Comparison of ENCODE assay signal across 33 cellular contexts in genomic region chr9:118871531-118871930, GRCh38.
"Had no signal": no experiment of that assay in that cellular context is flagged by ENCODE, and none has a peak within 500 bp of the region (broad histone marks: within the 10 kb centered on the region; RNA-seq: fewer than 3 reads in every experiment).

No MANE protein-coding gene starts in this region.

- H3K4me1 ChIP-seq: adrenal gland, body of pancreas, esophagus squamous epithelium, gastroesophageal sphincter had no signal

- H3K4me1 Mint-ChIP-seq: activated CD4-positive, alpha-beta T cell treated with anti-CD3 and anti-CD28 coated beads for 36 hours; activated CD4-positive, alpha-beta T cell treated with anti-CD3 and anti-CD28 coated beads, Interleukin-2, amount 10 ng/mL, durations not matched to agents 24 days and 14 days; activated CD8-positive, alpha-beta memory T cell treated with anti-CD3 and anti-CD28 coated beads, Interleukin-2, amount 10 ng/mL, durations not matched to agents 7 days and 5 days; activated naive CD4-positive, alpha-beta T cell treated with anti-CD3 and anti-CD28 coated beads, Interleukin-2, amount 50 U/mL, for 24 hours; activated naive CD8-positive, alpha-beta T cell treated with anti-CD3 and anti-CD28 coated beads for 36 hours; activated naive CD8-positive, alpha-beta T cell treated with anti-CD3 and anti-CD28 coated beads, Interleukin-2, amount 50 U/mL, for 24 hours; T-helper 17 cell had no signal

- H3K27ac Mint-ChIP-seq: activated CD4-positive, alpha-beta memory T cell treated with anti-CD3 and anti-CD28 coated beads for 36 hours; activated CD4-positive, alpha-beta T cell treated with anti-CD3 and anti-CD28 coated beads for 36 hours; activated CD4-positive, alpha-beta T cell treated with anti-CD3 and anti-CD28 coated beads, Interleukin-2, amount 10 ng/mL, durations not matched to agents 24 days and 14 days; activated CD8-positive, alpha-beta memory T cell treated with anti-CD3 and anti-CD28 coated beads, Interleukin-2, amount 10 ng/mL, durations not matched to agents 7 days and 5 days; activated CD8-positive, alpha-beta T cell treated with anti-CD3 and anti-CD28 coated beads, Interleukin-2, amount 10 ng/mL, durations not matched to agents 7 days and 5 days; activated naive CD4-positive, alpha-beta T cell treated with anti-CD3 and anti-CD28 coated beads for 36 hours; activated naive CD4-positive, alpha-beta T cell treated with anti-CD3 and anti-CD28 coated beads, Interleukin-2, amount 50 U/mL, for 24 hours; activated naive CD8-positive, alpha-beta T cell treated with anti-CD3 and anti-CD28 coated beads for 36 hours; activated naive CD8-positive, alpha-beta T cell treated with anti-CD3 and anti-CD28 coated beads, Interleukin-2, amount 50 U/mL, for 24 hours; activated T-helper 1 cell treated with anti-CD3 and anti-CD28 coated beads, Interleukin-12 subunit alpha, Interleukin-12 subunit beta, Interleukin-2, Interleukin-4 antibody, amounts not matched to agents 30 ng/mL and 10 ng/mL and 1 ng/mL, durations not matched to agents 14 hours and 24 hours and 36 hours; activated T-helper 2 cell treated with anti-CD3 and anti-CD28 coated beads, Interferon-gamma antibody, Interleukin-2, Interleukin-4, amounts not matched to agents 10 μg/mL and 5 μg/mL and 100 μg/mL, durations not matched to agents 14 hours and 24 hours and 36 hours; effector memory CD8-positive, alpha-beta T cell; T-helper 17 cell; T-helper 2 cell treated with Interferon-gamma antibody and Interleukin-4, amounts not matched to agents 5 μg/mL and 100 μg/mL, for 36 hours had no signal

- H3K27ac ChIP-seq: adrenal gland, body of pancreas, esophagus squamous epithelium, gastroesophageal sphincter had no signal

- H3K4me3 ChIP-seq: adrenal gland, body of pancreas, esophagus squamous epithelium, gastroesophageal sphincter had no signal

- H3K36me3 Mint-ChIP-seq: activated CD4-positive, alpha-beta memory T cell treated with anti-CD3 and anti-CD28 coated beads for 36 hours; activated CD8-positive, alpha-beta memory T cell treated with anti-CD3 and anti-CD28 coated beads, Interleukin-2, amount 10 ng/mL, durations not matched to agents 7 days and 5 days; activated naive CD4-positive, alpha-beta T cell treated with anti-CD3 and anti-CD28 coated beads, Interleukin-2, amount 50 U/mL, for 24 hours; activated naive CD8-positive, alpha-beta T cell treated with anti-CD3 and anti-CD28 coated beads for 36 hours had no signal

- H3K27me3 ChIP-seq: adrenal gland, body of pancreas, esophagus squamous epithelium, gastroesophageal sphincter had no signal

- H3K4me3 Mint-ChIP-seq: activated CD4-positive, alpha-beta memory T cell treated with anti-CD3 and anti-CD28 coated beads for 36 hours; activated CD4-positive, alpha-beta T cell treated with anti-CD3 and anti-CD28 coated beads for 36 hours; activated CD4-positive, alpha-beta T cell treated with anti-CD3 and anti-CD28 coated beads, Interleukin-2, amount 10 ng/mL, durations not matched to agents 24 days and 14 days; activated CD8-positive, alpha-beta memory T cell treated with anti-CD3 and anti-CD28 coated beads, Interleukin-2, amount 10 ng/mL, durations not matched to agents 7 days and 5 days; activated CD8-positive, alpha-beta T cell treated with anti-CD3 and anti-CD28 coated beads, Interleukin-2, amount 10 ng/mL, durations not matched to agents 7 days and 5 days; activated naive CD4-positive, alpha-beta T cell treated with anti-CD3 and anti-CD28 coated beads for 36 hours; activated naive CD4-positive, alpha-beta T cell treated with anti-CD3 and anti-CD28 coated beads, Interleukin-2, amount 50 U/mL, for 24 hours; activated naive CD8-positive, alpha-beta T cell treated with anti-CD3 and anti-CD28 coated beads for 36 hours; activated naive CD8-positive, alpha-beta T cell treated with anti-CD3 and anti-CD28 coated beads, Interleukin-2, amount 50 U/mL, for 24 hours; activated T-helper 1 cell treated with anti-CD3 and anti-CD28 coated beads, Interleukin-12 subunit alpha, Interleukin-12 subunit beta, Interleukin-2, Interleukin-4 antibody, amounts not matched to agents 30 ng/mL and 10 ng/mL and 1 ng/mL, durations not matched to agents 14 hours and 24 hours and 36 hours; effector memory CD8-positive, alpha-beta T cell; T-helper 17 cell; T-helper 2 cell treated with Interferon-gamma antibody and Interleukin-4, amounts not matched to agents 5 μg/mL and 100 μg/mL, for 36 hours had no signal

- DNase-seq: activated CD4-positive, alpha-beta memory T cell treated with anti-CD3 and anti-CD28 coated beads for 36 hours; activated CD4-positive, alpha-beta T cell treated with anti-CD3 and anti-CD28 coated beads for 36 hours; activated CD4-positive, alpha-beta T cell treated with anti-CD3 and anti-CD28 coated beads, Interleukin-2, amount 10 ng/mL, durations not matched to agents 24 days and 14 days; activated CD4-positive, CD25-positive, alpha-beta regulatory T cell; activated CD4-positive, CD25-positive, alpha-beta regulatory T cell treated with anti-CD3 and anti-CD28 coated beads, Interleukin-2, amount 50 U/mL, for 72 hours; activated CD8-positive, alpha-beta memory T cell treated with anti-CD3 and anti-CD28 coated beads, Interleukin-2, amount 10 ng/mL, durations not matched to agents 7 days and 5 days; activated CD8-positive, alpha-beta memory T cell treated with anti-CD3 and anti-CD28 coated beads, Interleukin-2, amount 50 U/mL, for 4 hours; activated CD8-positive, alpha-beta T cell treated with anti-CD3 and anti-CD28 coated beads, Interleukin-2, amount 10 ng/mL, durations not matched to agents 7 days and 5 days; activated effector memory CD4-positive, alpha-beta T cell treated with anti-CD3 and anti-CD28 coated beads, Interleukin-2, amount 50 U/mL, for 16 hours; activated naive CD4-positive, alpha-beta T cell treated with anti-CD3 and anti-CD28 coated beads for 36 hours; activated naive CD8-positive, alpha-beta T cell treated with anti-CD3 and anti-CD28 coated beads for 36 hours; activated naive CD8-positive, alpha-beta T cell treated with anti-CD3 and anti-CD28 coated beads, Interleukin-2, amount 50 U/mL, for 24 hours; activated T-cell treated with anti-CD3 and anti-CD28 coated beads, Interleukin-2, amount 50 U/mL, for 1 hour; activated T-cell treated with anti-CD3 and anti-CD28 coated beads, Interleukin-2, amount 50 U/mL, for 48 hours; adrenal gland; amygdala; aorta; body of pancreas; caudate nucleus; cortex of kidney; dermis blood vessel endothelial cell; effector CD4-positive, alpha-beta T cell; effector memory CD8-positive, alpha-beta T cell; erythroblast; esophagus squamous epithelium; foreskin melanocyte; T-helper 1 cell; T-helper 17 cell had no signal

- H3K36me3 ChIP-seq: adrenal gland, esophagus squamous epithelium, gastroesophageal sphincter had no signal

- H3K9me3 Mint-ChIP-seq: activated CD4-positive, alpha-beta T cell treated with anti-CD3 and anti-CD28 coated beads, Interleukin-2, amount 10 ng/mL, durations not matched to agents 24 days and 14 days had no signal

- ATAC-seq: activated CD4-positive, alpha-beta T cell treated with anti-CD3 and anti-CD28 coated beads for 36 hours; activated CD8-positive, alpha-beta memory T cell treated with anti-CD3 and anti-CD28 coated beads, Interleukin-2, amount 10 ng/mL, durations not matched to agents 7 days and 5 days; activated CD8-positive, alpha-beta T cell treated with anti-CD3 and anti-CD28 coated beads, Interleukin-2, amount 10 ng/mL, durations not matched to agents 7 days and 5 days; activated naive CD8-positive, alpha-beta T cell treated with anti-CD3 and anti-CD28 coated beads, Interleukin-2, amount 50 U/mL, for 24 hours; body of pancreas; effector memory CD8-positive, alpha-beta T cell; gastroesophageal sphincter; T-helper 17 cell had no signal

- H3K9me3 ChIP-seq: adrenal gland, body of pancreas, esophagus squamous epithelium, gastroesophageal sphincter had no signal

- H3K27me3 Mint-ChIP-seq: activated CD4-positive, alpha-beta memory T cell treated with anti-CD3 and anti-CD28 coated beads for 36 hours; activated CD4-positive, alpha-beta T cell treated with anti-CD3 and anti-CD28 coated beads for 36 hours; activated CD4-positive, alpha-beta T cell treated with anti-CD3 and anti-CD28 coated beads, Interleukin-2, amount 10 ng/mL, durations not matched to agents 24 days and 14 days; activated CD8-positive, alpha-beta memory T cell treated with anti-CD3 and anti-CD28 coated beads, Interleukin-2, amount 10 ng/mL, durations not matched to agents 7 days and 5 days; activated naive CD4-positive, alpha-beta T cell treated with anti-CD3 and anti-CD28 coated beads, Interleukin-2, amount 50 U/mL, for 24 hours; activated naive CD8-positive, alpha-beta T cell treated with anti-CD3 and anti-CD28 coated beads for 36 hours; activated naive CD8-positive, alpha-beta T cell treated with anti-CD3 and anti-CD28 coated beads, Interleukin-2, amount 50 U/mL, for 24 hours; effector memory CD8-positive, alpha-beta T cell; T-helper 17 cell had no signal
